ENCODE assay signal across 7 cellular contexts in the genomic region with DNA sequence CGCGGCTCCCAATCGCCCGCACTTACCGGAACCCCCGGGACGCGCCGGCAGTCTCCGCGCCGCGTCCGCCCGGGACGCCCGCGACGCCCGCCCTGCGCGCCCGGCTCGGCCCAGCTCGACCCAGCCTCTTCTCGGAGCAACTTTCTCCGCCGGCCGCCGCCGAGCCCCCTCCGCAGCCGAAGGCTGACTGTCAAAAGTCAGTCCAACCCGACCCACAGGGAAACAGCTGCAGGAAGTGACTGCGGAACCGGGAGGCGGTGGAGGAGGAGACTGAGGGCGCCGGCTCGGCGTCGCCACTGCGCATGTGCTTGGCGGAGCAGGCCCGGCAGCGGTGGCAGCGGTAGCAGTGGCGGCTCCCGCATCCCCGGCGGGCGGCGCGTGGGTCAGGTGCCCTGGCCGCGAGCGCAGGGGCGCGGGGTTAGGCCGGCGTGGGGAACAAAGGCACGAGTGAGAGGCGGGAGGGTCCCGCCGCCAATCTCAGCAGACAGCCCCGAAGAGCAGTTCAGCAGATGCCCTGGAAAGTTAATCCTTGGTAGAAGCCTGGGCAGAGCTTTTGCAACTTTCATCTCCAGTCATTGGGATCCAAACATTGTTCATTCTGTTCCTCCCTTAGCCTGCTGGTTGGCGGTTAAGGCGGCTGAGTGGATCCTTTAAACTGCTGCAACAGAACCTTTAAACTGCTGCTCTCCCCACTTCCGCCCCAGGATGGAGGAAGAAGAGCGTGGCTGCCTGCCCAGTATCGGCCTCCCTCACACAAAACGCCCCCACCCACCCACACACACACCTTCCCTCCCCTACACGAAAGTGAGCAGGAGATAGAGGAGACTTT. TPM values are rescaled to one million over a fixed set of nuclear protein-coding genes. Genes with fewer than 3 reads are reported as not detected.
DNase-seq lines count a peak whose midpoint lies in the region; ATAC-seq and TF ChIP-seq lines count a peak whose summit lies in the region.

TSS of gene ZMAT3 (minus strand) at position 241 of the 829 bp plus-strand sequence. CDS start 4,057 bp downstream, outside the sequence.

- WGBS in sigmoid colon, 2 donors: 1% methylated on average over 73 of the region's 73 CpGs

- peaks cover 0 to 7% (median 5%) of the 10 kb centered on the region in 4 donors for H3K36me3 ChIP-seq in sigmoid colon

- ATAC-seq in GM18505 (IDR thresholded peaks at IDR 0.05; ENCODE audit: unreplicated experiment): peak; percentile 67
- peak; percentile 70 for ATAC-seq in HG02943 (IDR thresholded peaks at IDR 0.05; ENCODE audit: low read depth, unreplicated experiment)

- intact Hi-C loops in sigmoid colon (cut with DNase I): loop anchor here (2.0 to 10.0 kb wide), 4 partner anchors 27 to 253 kb away; partner anchors contain the start of genes PIK3CA and ZNF639

- H3K9me3 ChIP-seq in sigmoid colon: no peaks in the 10 kb centered on the region

- no peak for TF ChIP-seq EP300 in sigmoid colon (IDR thresholded peaks at IDR 0.05)

- no peaks in the 10 kb centered on the region for H3K27me3 ChIP-seq in sigmoid colon

- no peak for TF ChIP-seq CTCF in sigmoid colon (IDR thresholded peaks at IDR 0.05)

- H3K4me3 ChIP-seq in sigmoid colon: peak within 1 kb of the TSS; percentile 60 to 92 (median 75)

- TF ChIP-seq POLR2A in GM18505 (IDR thresholded peaks at IDR 0.05; ENCODE audit: borderline replicate concordance, extremely low read depth, insufficient read depth, insufficient read length) (peak; percentile 92), sigmoid colon (IDR thresholded peaks at IDR 0.05) (no peak)

- H3K27ac ChIP-seq in sigmoid colon: peak within 1 kb of the TSS; percentile 87 to 96 (median 92)

- H3K4me1 ChIP-seq in sigmoid colon: peaks cover 0 to 29% (median 22%) of the 10 kb centered on the region in 4 donors

- DNase-seq in NCI-H1930 (lab: John Stamatoyannopoulos, UW) (peak; percentile 44 to 59), T-helper 9 cell (peak; percentile 76), astrocyte of the hippocampus (ENCODE audit: low read depth, low spot score) (peak; percentile 94), hypothalamus (lab: John Stamatoyannopoulos, UW) (peak; percentile 55 to 91 (median 78)), sigmoid colon (peak; percentile 92)

RNA-seq across cellular contexts. Expression of gene ZMAT3, which starts in this region (rescaled TPM):
- total RNA-seq in sigmoid colon: 10 to 100 TPM; 12.4 to 16.9 (median 14.7) TPM
- polyA plus RNA-seq in sigmoid colon: 1 to 10 TPM; 2.4 to 3.8 (median 3.0) TPM

Comparison
In these comparisons a context has a peak if more than half of its experiments do, and no peak if none do; other contexts are left out.
1. Peak in every context shown above with its lines: DNase-seq, ATAC-seq, H3K4me3 ChIP-seq and H3K27ac ChIP-seq.